In the genomic region with DNA sequence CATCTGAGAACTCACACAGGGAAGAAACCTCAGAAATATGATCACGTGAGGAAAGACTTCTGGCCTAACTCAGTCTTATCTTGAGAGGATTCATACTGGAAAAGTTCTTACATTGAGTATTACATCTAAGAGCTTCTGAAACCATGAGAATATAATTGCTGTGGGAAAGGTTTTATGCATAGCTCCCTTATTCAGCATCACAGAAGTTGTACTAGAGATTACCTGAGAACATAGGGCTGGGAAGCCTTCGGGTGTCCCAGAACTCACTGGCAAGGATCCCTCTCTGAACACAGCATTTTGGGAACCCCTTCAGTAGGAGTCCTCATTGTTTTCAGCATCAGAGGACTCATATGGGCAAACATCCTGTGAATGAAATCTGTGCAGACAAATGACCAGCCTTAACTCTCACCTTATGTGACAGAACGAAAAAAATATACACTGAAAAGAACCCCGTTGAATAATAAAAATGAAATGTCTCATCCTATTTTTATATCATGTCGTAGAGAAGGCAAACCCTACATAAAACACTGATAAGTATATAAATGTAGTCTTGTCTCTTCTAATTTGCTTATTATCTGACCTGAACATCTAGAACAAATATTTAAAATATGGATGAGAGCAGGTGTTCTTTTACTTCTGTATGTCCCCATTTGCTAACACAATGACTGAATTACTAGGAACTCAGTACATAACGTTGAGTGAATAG, we compare ENCODE assay signal across 12 cellular contexts. TPM values are rescaled to one million over a fixed set of nuclear protein-coding genes. Genes with fewer than 3 reads are reported as not detected.
DNase-seq lines count a peak whose midpoint lies in the region; TF ChIP-seq lines count a peak whose summit lies in the region.
"Had no signal": no experiment of that assay in that cellular context is flagged by ENCODE, and none has a peak within 500 bp of the region (broad histone marks: within the 10 kb centered on the region; RNA-seq: fewer than 3 reads in every experiment).

No MANE protein-coding gene starts in this region.

- intact Hi-C loops in esophagus squamous epithelium (cut with DNase I), result no loop called here
- intact Hi-C loops in activated T-helper 2 cell treated with anti-CD3 and anti-CD28 coated beads, Interferon-gamma antibody, Interleukin-2, Interleukin-4, amounts not matched to agents 10 μg/mL and 5 μg/mL and 100 μg/mL, durations not matched to agents 14 hours and 24 hours and 36 hours (cut with micrococcal nuclease), result no loop called here

- H3K4me1 Mint-ChIP-seq in activated T-helper 2 cell treated with anti-CD3 and anti-CD28 coated beads, Interferon-gamma antibody, Interleukin-2, Interleukin-4, amounts not matched to agents 10 μg/mL and 5 μg/mL and 100 μg/mL, durations not matched to agents 14 hours and 24 hours and 36 hours (ENCODE audit: low read depth), result no peaks in the 10 kb centered on the region
- H3K4me1 Mint-ChIP-seq: activated T-helper 17 cell treated with anti-CD3 and anti-CD28 coated beads, Interleukin-2, amount 50 U/mL, for 72 hours had no signal

- H3K27ac ChIP-seq in esophagus squamous epithelium, result no peak overlapping the region
- H3K27ac ChIP-seq: 22Rv1, parathyroid adenoma, tibial nerve had no signal

- TF ChIP-seq POLR2A in esophagus squamous epithelium (IDR thresholded peaks at IDR 0.05), result no peak

- peaks cover 25 to 100% (median 25%) of the 10 kb centered on the region in 3 donors for H3K36me3 ChIP-seq in esophagus squamous epithelium

- H3K4me3 ChIP-seq in cardiac fibroblast (replicated peaks in 1 of 2; ENCODE audit: low read depth in 2 of 2, low read length in 2 of 2) (no peak overlapping the region), esophagus squamous epithelium (no peak overlapping the region)
- H3K4me3 ChIP-seq: tibial nerve had no signal

- no peak overlapping the region for H3K4me3 Mint-ChIP-seq in activated T-helper 2 cell treated with anti-CD3 and anti-CD28 coated beads, Interferon-gamma antibody, Interleukin-2, Interleukin-4, amounts not matched to agents 10 μg/mL and 5 μg/mL and 100 μg/mL, durations not matched to agents 14 hours and 24 hours and 36 hours (ENCODE audit: low read depth)
- H3K4me3 Mint-ChIP-seq: activated T-helper 17 cell treated with anti-CD3 and anti-CD28 coated beads, Interleukin-2, amount 50 U/mL, for 72 hours had no signal

- 59 to 60% methylated on average over 6 of the region's 6 CpGs for WGBS in esophagus squamous epithelium, 2 donors

- no peaks in the 10 kb centered on the region for H3K27me3 Mint-ChIP-seq in activated T-helper 2 cell treated with anti-CD3 and anti-CD28 coated beads, Interferon-gamma antibody, Interleukin-2, Interleukin-4, amounts not matched to agents 10 μg/mL and 5 μg/mL and 100 μg/mL, durations not matched to agents 14 hours and 24 hours and 36 hours (ENCODE audit: low read depth)
- H3K27me3 Mint-ChIP-seq: activated T-helper 17 cell treated with anti-CD3 and anti-CD28 coated beads, Interleukin-2, amount 50 U/mL, for 72 hours had no signal

- peaks cover 78% of the 10 kb centered on the region for H3K9me3 Mint-ChIP-seq in activated T-helper 2 cell treated with anti-CD3 and anti-CD28 coated beads, Interferon-gamma antibody, Interleukin-2, Interleukin-4, amounts not matched to agents 10 μg/mL and 5 μg/mL and 100 μg/mL, durations not matched to agents 14 hours and 24 hours and 36 hours

- no peaks in the 10 kb centered on the region for H3K27me3 ChIP-seq in esophagus squamous epithelium
- H3K27me3 ChIP-seq: tibial nerve had no signal

- H3K4me1 ChIP-seq in esophagus squamous epithelium, result no peaks in the 10 kb centered on the region
- H3K4me1 ChIP-seq: parathyroid adenoma, tibial nerve had no signal

- TF ChIP-seq CTCF in cardiac fibroblast (IDR thresholded peaks at IDR 0.05; ENCODE audit: low read depth, low read length) (no peak), esophagus squamous epithelium (IDR thresholded peaks at IDR 0.05) (no peak)

- DNase-seq in DMS153 (lab: John Stamatoyannopoulos, UW), result peak; percentile 10
- no peak for DNase-seq in DMS153 treated with DMSO at 0.1 percent for 48 hours (lab: John Stamatoyannopoulos, UW; ENCODE audit: unreplicated experiment)
- DNase-seq in KG1 (lab: John Stamatoyannopoulos, UW), result peak; percentile 45
- DNase-seq in cardiac fibroblast (ENCODE audit: low read depth in 2 of 2), result peak; percentile 28 to 55
- DNase-seq in myocyte (ENCODE audit: low read depth), result peak; percentile 23
- no peak for DNase-seq in esophagus squamous epithelium (lab: John Stamatoyannopoulos, UW)
- DNase-seq in NCI-H1436 (lab: John Stamatoyannopoulos, UW), result no peak
- no peak for DNase-seq in activated T-helper 2 cell treated with anti-CD3 and anti-CD28 coated beads, Interferon-gamma antibody, Interleukin-2, Interleukin-4, amounts not matched to agents 10 μg/mL and 5 μg/mL and 100 μg/mL, durations not matched to agents 14 hours and 24 hours and 36 hours (ENCODE audit: low spot score)

- H3K9me3 ChIP-seq in esophagus squamous epithelium, result peaks cover 46 to 100% (median 100%) of the 10 kb centered on the region in 3 donors

- H3K36me3 Mint-ChIP-seq in activated T-helper 2 cell treated with anti-CD3 and anti-CD28 coated beads, Interferon-gamma antibody, Interleukin-2, Interleukin-4, amounts not matched to agents 10 μg/mL and 5 μg/mL and 100 μg/mL, durations not matched to agents 14 hours and 24 hours and 36 hours (ENCODE audit: low read depth), result peaks cover 89% of the 10 kb centered on the region

- H3K27ac Mint-ChIP-seq in activated T-helper 2 cell treated with anti-CD3 and anti-CD28 coated beads, Interferon-gamma antibody, Interleukin-2, Interleukin-4, amounts not matched to agents 10 μg/mL and 5 μg/mL and 100 μg/mL, durations not matched to agents 14 hours and 24 hours and 36 hours, result no peak overlapping the region
- H3K27ac Mint-ChIP-seq: activated T-helper 17 cell treated with anti-CD3 and anti-CD28 coated beads, Interleukin-2, amount 50 U/mL, for 72 hours had no signal

RNA-seq across cellular contexts. Expression of a gene that starts 14.2 kb away (rescaled TPM):
- total RNA-seq in myocyte (13.8 and 15.2 TPM in 2 replicates), esophagus squamous epithelium (10 to 100 TPM; 20.4 to 28.6 (median 24.9) TPM)
- 12.2 TPM for polyA plus RNA-seq in myocyte (2012)
- 18.4 and 19.9 TPM in 2 replicates for total RNA-seq in activated T-helper 2 cell treated with anti-CD3 and anti-CD28 coated beads, Interferon-gamma antibody, Interleukin-2, Interleukin-4, amounts not matched to agents 10 μg/mL and 5 μg/mL and 100 μg/mL, durations not matched to agents 14 hours and 24 hours and 36 hours

RNA-seq across cellular contexts. Expression of a gene that starts 31.6 kb away (rescaled TPM):
- 30.2 and 39.2 TPM in 2 replicates for total RNA-seq in myocyte
- 28.3 TPM for polyA plus RNA-seq in myocyte (2012)
- total RNA-seq in esophagus squamous epithelium, result 10 to 100 TPM; 19.1 to 53.4 (median 36.0) TPM
- total RNA-seq in activated T-helper 2 cell treated with anti-CD3 and anti-CD28 coated beads, Interferon-gamma antibody, Interleukin-2, Interleukin-4, amounts not matched to agents 10 μg/mL and 5 μg/mL and 100 μg/mL, durations not matched to agents 14 hours and 24 hours and 36 hours, result 42.0 and 49.1 TPM in 2 replicates

RNA-seq across cellular contexts. Expression of a gene that starts 46.5 kb away (rescaled TPM):
- total RNA-seq in myocyte (11.2 and 13.2 TPM in 2 replicates), esophagus squamous epithelium (1 to 10 TPM; 3.0 to 6.7 (median 3.9) TPM)
- 8.1 TPM for polyA plus RNA-seq in myocyte (2012)
- total RNA-seq in activated T-helper 2 cell treated with anti-CD3 and anti-CD28 coated beads, Interferon-gamma antibody, Interleukin-2, Interleukin-4, amounts not matched to agents 10 μg/mL and 5 μg/mL and 100 μg/mL, durations not matched to agents 14 hours and 24 hours and 36 hours, result 2.0 and 2.1 TPM in 2 replicates

Comparison
In these comparisons a context has a peak if more than half of its experiments do, and no peak if none do; other contexts are left out.
1. DNase-seq: peak in DMS153 (single experiment), KG1 (single experiment), cardiac fibroblast (2 of 2) and myocyte (single experiment); none in DMS153 treated with DMSO at 0.1 percent for 48 hours (single experiment), esophagus squamous epithelium (single experiment), NCI-H1436 (single experiment) and activated T-helper 2 cell treated with anti-CD3 and anti-CD28 coated beads, Interferon-gamma antibody, Interleukin-2, Interleukin-4, amounts not matched to agents 10 μg/mL and 5 μg/mL and 100 μg/mL, durations not matched to agents 14 hours and 24 hours and 36 hours (single experiment).